In genomic region chr7:137578541-137578940, GRCh38 we compare ENCODE assay signal across 18 cellular contexts.
DNase-seq lines count a peak whose midpoint lies in the region; ATAC-seq, FAIRE-seq and TF ChIP-seq lines count a peak whose summit lies in the region.
"Had no signal": no experiment of that assay in that cellular context is flagged by ENCODE, and none has a peak within 500 bp of the region (broad histone marks: within the 10 kb centered on the region; RNA-seq: fewer than 3 reads in every experiment).

No MANE protein-coding gene starts in this region.

- 0 out of 2 replicates have a peak overlapping the region, but pooled peaks have one; percentile 31 for H2AFZ ChIP-seq in PC-3 (ENCODE audit: low read length)
- 0 out of 2 replicates have a peak overlapping the region, but pooled peaks have one; percentile 12 for H2AFZ ChIP-seq in H1 (ENCODE audit: low read length)
- H2AFZ ChIP-seq in trophoblast cell (ENCODE audit: insufficient read depth, low read length, poor library complexity), result no peak overlapping the region

- no peak overlapping the region for H2BK15ac ChIP-seq in H1 (ENCODE audit: low read length)

- no peak for TF ChIP-seq POLR2A in H1 (IDR thresholded peaks at IDR 0.05; ENCODE audit: control extremely low read depth in 1 of 2, low read depth in 2 of 2, low read length in 2 of 2)

- H3K23ac ChIP-seq in H1 (ENCODE audit: insufficient read length) (no peak overlapping the region), trophoblast cell (ENCODE audit: low read length) (peak overlapping the region; percentile 61)

- H2BK12ac ChIP-seq in H1 (ENCODE audit: low read depth, low read length), result no peak overlapping the region
- no peak overlapping the region for H2BK12ac ChIP-seq in trophoblast cell (ENCODE audit: low read length)

- H2BK5ac ChIP-seq in H1 (ENCODE audit: low read depth, low read length), result no peak overlapping the region
- no peak overlapping the region for H2BK5ac ChIP-seq in trophoblast cell (ENCODE audit: low read depth, low read length, poor library complexity)

- no peak overlapping the region for H3K56ac ChIP-seq in H1 (replicated peaks; ENCODE audit: insufficient read length, low read depth, low read length)

- H2AK5ac ChIP-seq in H1 (ENCODE audit: low read depth, low read length) (no peak overlapping the region), trophoblast cell (ENCODE audit: low read length) (no peak overlapping the region)

- no peaks in the 10 kb centered on the region for H3K23me2 ChIP-seq in H1 (ENCODE audit: low read depth, low read length)

- H3K4me1 ChIP-seq in PC-3 (ENCODE audit: insufficient read depth, low read length), result peaks cover 12% of the 10 kb centered on the region
- H3K4me1 ChIP-seq in H1 (replicated peaks in 1 of 4; ENCODE audit: control insufficient read depth in 3 of 4, insufficient read depth in 4 of 4, low read length in 3 of 4), result peaks cover 0 to 4% (median 0%) of the 10 kb centered on the region in 4 experiments; a peak in 1 of 7 replicates
- H3K4me1 ChIP-seq in trophoblast cell (ENCODE audit: control insufficient read depth in 1 of 2, insufficient read depth in 2 of 2, low read length in 2 of 2), result no peaks in the 10 kb centered on the region
- H3K4me1 ChIP-seq: A549 had no signal

- WGBS in H1 (ENCODE audit: extremely low coverage in 1 of 2, insufficient coverage in 1 of 2, insufficient read length in 1 of 2, insufficient replicate concordance in 2 of 2, low coverage in 1 of 2, low lambda C conversion rate in 2 of 2, missing lambda C conversion rate in 1 of 2), 2 experiments, result 86% methylated on average over 4 of the region's 4 CpGs; no CpG with 5 or more reads in 1 of the 2 experiments
- no CpG with 5 or more reads among the region's 4 CpGs for WGBS in trophoblast cell (ENCODE audit: extremely low coverage, insufficient coverage, insufficient read length)

- TF ChIP-seq CTCF in LNCaP clone FGC (IDR thresholded peaks at IDR 0.05; ENCODE audit: control insufficient read depth, extremely low read depth, insufficient read depth) (no peak), PC-3 (conservative IDR thresholded peaks at IDR 0.05; ENCODE audit: low read depth, low read length) (no peak), H1 (IDR thresholded peaks at IDR 0.05; ENCODE audit: control extremely low read depth in 1 of 3, insufficient read depth in 1 of 3, low read depth in 1 of 3, low read length in 3 of 3) (no peak)

- H3F3A ChIP-seq in PC-3 (ENCODE audit: low read length, unreplicated experiment), result no peaks in the 10 kb centered on the region

- H3K14ac ChIP-seq in H1 (ENCODE audit: insufficient read length) (no peak overlapping the region), trophoblast cell (ENCODE audit: low read length) (no peak overlapping the region)

- no peaks in the 10 kb centered on the region for H3K79me2 ChIP-seq in PC-3 (ENCODE audit: low read length)
- no peaks in the 10 kb centered on the region for H3K79me2 ChIP-seq in H1 (ENCODE audit: control insufficient read depth in 1 of 2, insufficient read depth in 2 of 2, low read length in 2 of 2)
- H3K79me2 ChIP-seq in trophoblast cell (ENCODE audit: control insufficient read depth, insufficient read depth, low read length, poor library complexity), result no peaks in the 10 kb centered on the region

- peak; percentile 24 for FAIRE-seq in H1 (lab: Jason Lieb, UNC)
- FAIRE-seq: A549, GM12878, GM18507 had no signal

- TF ChIP-seq EP300 in H1 (IDR thresholded peaks at IDR 0.05; ENCODE audit: borderline replicate concordance in 1 of 2, low read depth in 2 of 2, low read length in 2 of 2), result no peak

- H3K9me2 ChIP-seq in PC-3 (replicated peaks; ENCODE audit: low read length), result no peaks in the 10 kb centered on the region

- H3K18ac ChIP-seq in H1 (ENCODE audit: extremely low read depth, low read length), result no peak overlapping the region
- no peak overlapping the region for H3K18ac ChIP-seq in trophoblast cell (ENCODE audit: low read length)

- no peak overlapping the region for H3K4ac ChIP-seq in H1 (replicated peaks; ENCODE audit: insufficient read length, low read depth, low read length)
- no peak overlapping the region for H3K4ac ChIP-seq in trophoblast cell (ENCODE audit: low read depth, low read length)

- H3K4me2 ChIP-seq in PC-3 (ENCODE audit: low read length), result no peak overlapping the region
- no peak overlapping the region for H3K4me2 ChIP-seq in H1 (ENCODE audit: insufficient read depth in 1 of 2, low read depth in 2 of 2, low read length in 2 of 2)
- no peak overlapping the region for H3K4me2 ChIP-seq in trophoblast cell (ENCODE audit: low read length)
- H3K4me2 ChIP-seq: A549, KMS-11 had no signal

- TF ChIP-seq RAD21 in H1 (IDR thresholded peaks at IDR 0.05 in 1 of 2, conservative IDR thresholded peaks at IDR 0.05 in 1 of 2; ENCODE audit: low read depth in 2 of 2, low read length in 2 of 2), result no peak

- H4K91ac ChIP-seq in H1 (replicated peaks; ENCODE audit: insufficient read length, low read length), result no peak overlapping the region
- H4K91ac ChIP-seq in trophoblast cell (ENCODE audit: low read depth, low read length), result no peak overlapping the region

- H3K79me1 ChIP-seq in H1 (ENCODE audit: low read depth, low read length), result no peaks in the 10 kb centered on the region
- H3K79me1 ChIP-seq in trophoblast cell (ENCODE audit: low read length), result no peaks in the 10 kb centered on the region

- H3K9me3 ChIP-seq in PC-3 (ENCODE audit: low read length), result no peaks in the 10 kb centered on the region
- H3K9me3 ChIP-seq in H1 (ENCODE audit: insufficient read depth in 2 of 2, low read depth in 1 of 2, low read length in 1 of 2), result no peaks in the 10 kb centered on the region; a peak in 1 of 4 replicates
- H3K9me3 ChIP-seq in trophoblast cell (ENCODE audit: insufficient read depth, low read depth, low read length), result no peaks in the 10 kb centered on the region
- H3K9me3 ChIP-seq: A549 had no signal

- ATAC-seq in PC-3, result no peak
- ATAC-seq: A549, GM12878 had no signal

- POLR2A ChIA-PET in PC-3 (lab: Charles Lee; ENCODE audit: unreplicated experiment), result no interaction called here
- POLR2A ChIA-PET in H1 (lab: Charles Lee; ENCODE audit: partially characterized antibody), result no interaction called here

- H4K5ac ChIP-seq in H1 (ENCODE audit: insufficient read length, low read depth, low read length), result no peak overlapping the region

- BruUV-seq in PC-3 (replicated peaks; lab: Mats Ljungman, UMichigan), result no TSS peak

- no peak overlapping the region for H3K9ac ChIP-seq in PC-3 (ENCODE audit: low read length)
- H3K9ac ChIP-seq in H1 (replicated peaks in 1 of 4; ENCODE audit: extremely low read depth in 1 of 4, low read depth in 3 of 4, low read length in 3 of 4), result no peak overlapping the region
- no peak overlapping the region for H3K9ac ChIP-seq in trophoblast cell (ENCODE audit: low read length)
- H3K9ac ChIP-seq: KMS-11 had no signal

- H3K36me3 ChIP-seq in PC-3 (ENCODE audit: low read depth, low read length), result no peaks in the 10 kb centered on the region
- H3K36me3 ChIP-seq in H1 (ENCODE audit: control insufficient read depth in 2 of 4, insufficient read depth in 4 of 4, low read length in 3 of 4), result no peaks in the 10 kb centered on the region
- no peaks in the 10 kb centered on the region for H3K36me3 ChIP-seq in trophoblast cell (ENCODE audit: control insufficient read depth in 1 of 2, insufficient read depth in 2 of 2, low read length in 2 of 2)

- no peak overlapping the region for H3K4me3 ChIP-seq in LNCaP clone FGC (ENCODE audit: low read depth, low read length)
- H3K4me3 ChIP-seq in PC-3 (ENCODE audit: low read length), result no peak overlapping the region
- H3K4me3 ChIP-seq in H1 (ENCODE audit: extremely low read depth in 1 of 4, insufficient read depth in 2 of 4, low read depth in 3 of 4, low read length in 4 of 4), result no peak overlapping the region
- no peak overlapping the region for H3K4me3 ChIP-seq in trophoblast cell (ENCODE audit: low read depth, low read length)
- H3K4me3 ChIP-seq: A549, GM12878 had no signal

- H3K27me3 ChIP-seq in PC-3 (ENCODE audit: low read length), result no peaks in the 10 kb centered on the region
- no peaks in the 10 kb centered on the region for H3K27me3 ChIP-seq in H1 (replicated peaks in 1 of 4; ENCODE audit: control insufficient read depth in 3 of 4, extremely low read depth in 1 of 4, insufficient read depth in 3 of 4, low read length in 3 of 4)
- H3K27me3 ChIP-seq in trophoblast cell (ENCODE audit: insufficient read depth, low read length), result no peaks in the 10 kb centered on the region

- CTCF ChIA-PET in PC-3 (lab: Charles Lee), result no interaction called here
- CTCF ChIA-PET in H1 (lab: Charles Lee; ENCODE audit: partially characterized antibody), result interaction anchor here (0.6 to 6.5 kb wide), 3 partner anchors 13 to 656 kb away, joined by 3 to 34 read pairs (median 3); no protein-coding TSS in a partner anchor

- H3K27ac ChIP-seq in PC-3 (ENCODE audit: low read length) (no peak overlapping the region), H1 (ENCODE audit: low read depth, low read length) (no peak overlapping the region), trophoblast cell (ENCODE audit: low read depth, low read length) (no peak overlapping the region)
- H3K27ac ChIP-seq: A549, KMS-11 had no signal

- no peak overlapping the region for H2BK20ac ChIP-seq in H1 (ENCODE audit: low read length)

- intact Hi-C loops in PC-3 (cut with micrococcal nuclease), result no loop called here

- DNase-seq in LNCaP clone FGC (ENCODE audit: low read depth) (peak; percentile 21), PC-3 (no peak), H1 (ENCODE audit: low read depth in 1 of 2, low spot score in 2 of 2) (no peak), trophoblast cell (no peak), NCI-H1092 treated with DMSO at 0.1 percent for 48 hours (lab: John Stamatoyannopoulos, UW) (no peak)
- no peak for DNase-seq in activated T-cell treated with anti-CD3 and anti-CD28 coated beads, Interleukin-2, amount 50 U/mL, for 1 hour
- no peak for DNase-seq in activated CD8-positive, alpha-beta memory T cell treated with anti-CD3 and anti-CD28 coated beads, Interleukin-2, amount 50 U/mL, for 48 hours
- DNase-seq: CD4-positive, alpha-beta memory T cell; DMS53; EL; GOT3; NCI-H146; NCI-H2081; NCI-H524 had no signal

- no peak overlapping the region for H4K8ac ChIP-seq in H1 (ENCODE audit: extremely low read depth, insufficient read depth, low read length)
- no peak overlapping the region for H4K8ac ChIP-seq in trophoblast cell (ENCODE audit: low read depth, low read length)

- H4K20me1 ChIP-seq in PC-3 (ENCODE audit: low read length) (no peaks in the 10 kb centered on the region), H1 (replicated peaks in 1 of 2; ENCODE audit: control insufficient read depth in 1 of 2, insufficient read depth in 2 of 2, low read length in 2 of 2) (no peaks in the 10 kb centered on the region)

- H2BK120ac ChIP-seq in H1 (replicated peaks; ENCODE audit: low read depth, low read length), result no peak overlapping the region
- H2BK120ac ChIP-seq in trophoblast cell (ENCODE audit: insufficient read depth, low read length, poor library complexity), result no peak overlapping the region

- H4K12ac ChIP-seq in trophoblast cell (ENCODE audit: low read depth, low read length), result no peak overlapping the region

TF ChIP-seq in H1, 55 proteins besides CTCF, POLR2A, EP300 and RAD21 (continues in another document):
- TF ChIP-seq RBBP5 (IDR thresholded peaks at IDR 0.05; ENCODE audit: borderline replicate concordance, low read depth, low read length) (no peak), TEAD4 (IDR thresholded peaks at IDR 0.05; ENCODE audit: low read depth, low read length) (no peak), CBX8 (IDR thresholded peaks at IDR 0.05; ENCODE audit: borderline replicate concordance, low read depth, low read length) (no peak), KDM5A (IDR thresholded peaks at IDR 0.05; ENCODE audit: low read length) (no peak)
